9 cellular contexts compared by ENCODE assay signal in the genomic region with DNA sequence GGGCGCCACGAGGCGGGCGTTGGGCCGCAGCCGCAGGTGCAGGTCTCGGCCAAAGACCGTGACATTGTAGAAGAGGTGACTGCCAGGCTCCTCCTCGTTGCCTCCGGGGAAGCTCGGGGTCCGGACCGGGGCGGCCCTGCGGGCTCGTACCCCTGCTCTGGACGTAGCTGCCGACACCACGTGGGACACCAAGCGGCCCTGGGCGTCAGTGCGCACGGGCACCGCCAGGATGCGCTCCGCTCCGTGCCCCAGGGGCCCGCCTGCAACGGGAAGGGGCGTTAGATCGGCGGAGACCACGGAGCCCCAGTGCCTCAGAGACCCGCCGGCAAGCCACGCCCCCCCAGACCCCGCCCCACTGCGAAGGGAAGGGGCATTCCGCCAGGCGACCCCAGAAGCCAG. TPM values are rescaled to one million over a fixed set of nuclear protein-coding genes. Genes with fewer than 3 reads are reported as not detected.
A peak's percentile ranks its signal among the peaks of the same experiment; 100 is the strongest.
DNase-seq lines count a peak whose midpoint lies in the region; ATAC-seq and TF ChIP-seq lines count a peak whose summit lies in the region.
"Had no signal": no experiment of that assay in that cellular context is flagged by ENCODE, and none has a peak within 500 bp of the region (broad histone marks: within the 10 kb centered on the region; RNA-seq: fewer than 3 reads in every experiment).

No MANE protein-coding gene starts in this region.

- no TSS peak for BruUV-seq in Caco-2 (replicated peaks; lab: Mats Ljungman, UMichigan)

- H3K36me3 ChIP-seq in kidney epithelial cell (ENCODE audit: control insufficient read depth, insufficient read depth, low read length): no peaks in the 10 kb centered on the region
- H3K36me3 ChIP-seq in Caco-2 (ENCODE audit: control insufficient read depth, insufficient read depth, low read length): no peaks in the 10 kb centered on the region

- H3K4me3 ChIP-seq in kidney epithelial cell (ENCODE audit: low read depth, low read length) (peak overlapping the region; percentile 13), Caco-2 (ENCODE audit: low read depth, low read length) (no peak overlapping the region)

- no peaks in the 10 kb centered on the region for H3K36me3 Mint-ChIP-seq in activated CD8-positive, alpha-beta memory T cell treated with anti-CD3 and anti-CD28 coated beads, Interleukin-2, amount 10 ng/mL, durations not matched to agents 7 days and 5 days
- H3K36me3 Mint-ChIP-seq in type B pancreatic cell (no peaks in the 10 kb centered on the region), Caco-2 (ENCODE audit: insufficient read depth, unreplicated experiment) (no peaks in the 10 kb centered on the region)

- H3K4me3 Mint-ChIP-seq in activated CD8-positive, alpha-beta memory T cell treated with anti-CD3 and anti-CD28 coated beads, Interleukin-2, amount 10 ng/mL, durations not matched to agents 7 days and 5 days: no peak overlapping the region
- H3K4me3 Mint-ChIP-seq in type B pancreatic cell (peak overlapping the region; percentile 84), Caco-2 (ENCODE audit: unreplicated experiment) (no peak overlapping the region)

- H3K27me3 ChIP-seq in kidney epithelial cell (ENCODE audit: control insufficient read depth, insufficient read depth, low read length) (peaks cover 39% of the 10 kb centered on the region), Caco-2 (replicated peaks; ENCODE audit: control insufficient read depth, insufficient read depth, low read length) (no peaks in the 10 kb centered on the region)

- H3K9me3 ChIP-seq in Caco-2: no peaks in the 10 kb centered on the region

- no peaks in the 10 kb centered on the region for H3K9me3 Mint-ChIP-seq in activated CD8-positive, alpha-beta memory T cell treated with anti-CD3 and anti-CD28 coated beads, Interleukin-2, amount 10 ng/mL, durations not matched to agents 7 days and 5 days (ENCODE audit: low read depth)
- H3K9me3 Mint-ChIP-seq in type B pancreatic cell: no peaks in the 10 kb centered on the region
- no peaks in the 10 kb centered on the region for H3K9me3 Mint-ChIP-seq in Caco-2 (ENCODE audit: unreplicated experiment)

- H3K27ac Mint-ChIP-seq in activated CD8-positive, alpha-beta memory T cell treated with anti-CD3 and anti-CD28 coated beads, Interleukin-2, amount 10 ng/mL, durations not matched to agents 7 days and 5 days: no peak overlapping the region
- no peak overlapping the region for H3K27ac Mint-ChIP-seq in type B pancreatic cell
- no peak overlapping the region for H3K27ac Mint-ChIP-seq in Caco-2 (ENCODE audit: unreplicated experiment)

- H3K4me1 ChIP-seq in Caco-2: no peaks in the 10 kb centered on the region

- H3K4me1 Mint-ChIP-seq in activated CD8-positive, alpha-beta memory T cell treated with anti-CD3 and anti-CD28 coated beads, Interleukin-2, amount 10 ng/mL, durations not matched to agents 7 days and 5 days: no peaks in the 10 kb centered on the region
- H3K4me1 Mint-ChIP-seq in type B pancreatic cell (ENCODE audit: unreplicated experiment): peaks cover 8% of the 10 kb centered on the region
- H3K4me1 Mint-ChIP-seq in Caco-2 (ENCODE audit: low read depth, unreplicated experiment): peaks cover 5% of the 10 kb centered on the region

- TF ChIP-seq CTCF in kidney epithelial cell (IDR thresholded peaks at IDR 0.05; ENCODE audit: insufficient read depth, low read length, poor library complexity, severe bottlenecking) (peak; percentile 27), type B pancreatic cell (conservative IDR thresholded peaks at IDR 0.05) (peak; percentile 67), Caco-2 (IDR thresholded peaks at IDR 0.05; ENCODE audit: insufficient read depth in 1 of 2, low read depth in 1 of 2, low read length in 1 of 2, severe bottlenecking in 1 of 2, unreplicated experiment in 1 of 2) (no peak)

- CTCF ChIA-PET in activated CD8-positive, alpha-beta memory T cell treated with anti-CD3 and anti-CD28 coated beads, Interleukin-2, amount 10 ng/mL, durations not matched to agents 7 days and 5 days (lab: Charles Lee): interaction anchor here (0.9 kb wide), 1 partner anchor 16 kb away, joined by 3 read pairs; no protein-coding TSS in a partner anchor
- CTCF ChIA-PET in Caco-2 (lab: Charles Lee): no interaction called here

- H3K27me3 Mint-ChIP-seq in activated CD8-positive, alpha-beta memory T cell treated with anti-CD3 and anti-CD28 coated beads, Interleukin-2, amount 10 ng/mL, durations not matched to agents 7 days and 5 days: peaks cover 56% of the 10 kb centered on the region
- H3K27me3 Mint-ChIP-seq in type B pancreatic cell: peaks cover 63% of the 10 kb centered on the region
- H3K27me3 Mint-ChIP-seq in Caco-2 (ENCODE audit: insufficient read depth, unreplicated experiment): peaks cover 28% of the 10 kb centered on the region

- DNase-seq in activated CD8-positive, alpha-beta memory T cell treated with anti-CD3 and anti-CD28 coated beads for 24 hours: peak; percentile 65
- DNase-seq in activated CD8-positive, alpha-beta memory T cell treated with anti-CD3 and anti-CD28 coated beads, Interleukin-2, amount 10 ng/mL, durations not matched to agents 7 days and 5 days: no peak
- DNase-seq in astrocyte of the hippocampus (ENCODE audit: low read depth, low spot score) (peak; percentile 46), kidney epithelial cell (ENCODE audit: low read depth) (no peak), type B pancreatic cell (ENCODE audit: extremely low spot score, unreplicated experiment) (peak; percentile 79), Caco-2 (no peak)

- POLR2A ChIA-PET in Caco-2 (lab: Charles Lee): no interaction called here

- ATAC-seq in activated CD8-positive, alpha-beta memory T cell treated with anti-CD3 and anti-CD28 coated beads, Interleukin-2, amount 10 ng/mL, durations not matched to agents 7 days and 5 days: no peak
- no peak for ATAC-seq in GM21576 (IDR thresholded peaks at IDR 0.05; ENCODE audit: unreplicated experiment)
- ATAC-seq in HG03025 (IDR thresholded peaks at IDR 0.05; ENCODE audit: low FRiP score, unreplicated experiment): no peak

- intact Hi-C loops in Caco-2 (cut with micrococcal nuclease; ENCODE audit: unreplicated experiment): no loop called here

RNA-seq across cellular contexts. Expression of a gene that starts 1.4 kb away (rescaled TPM):
- total RNA-seq in activated CD8-positive, alpha-beta memory T cell treated with anti-CD3 and anti-CD28 coated beads, Interleukin-2, amount 10 ng/mL, durations not matched to agents 7 days and 5 days: not detected
- total RNA-seq in kidney epithelial cell (1.8 and 2.3 TPM in 2 replicates), type B pancreatic cell (ENCODE audit: low replicate concordance) (7.7 and 9.2 TPM in 2 replicates), Caco-2 (2022) (0.05 and 0.23 TPM in 2 replicates)
- total RNA-seq: T-helper 2 cell treated with Interferon-gamma antibody and Interleukin-4, amounts not matched to agents 100 ng/mL and 5 ng/mL, for 36 hours had no signal

Comparison
In these comparisons a context has a peak if more than half of its experiments do, and no peak if none do; other contexts are left out.
1. DNase-seq: peak in activated CD8-positive, alpha-beta memory T cell treated with anti-CD3 and anti-CD28 coated beads for 24 hours (single experiment), astrocyte of the hippocampus (single experiment) and type B pancreatic cell (single experiment); none in activated CD8-positive, alpha-beta memory T cell treated with anti-CD3 and anti-CD28 coated beads, Interleukin-2, amount 10 ng/mL, durations not matched to agents 7 days and 5 days (single experiment), kidney epithelial cell (single experiment) and Caco-2 (0 of 2).
2. CTCF ChIP-seq: peak in kidney epithelial cell (single experiment) and type B pancreatic cell (single experiment); none in Caco-2 (0 of 2).